23 cellular contexts compared by ENCODE assay signal in genomic region chr1:46807046-46807972, GRCh38. TPM values are rescaled to one million over a fixed set of nuclear protein-coding genes. Genes with fewer than 3 reads are reported as not detected.
A peak's percentile ranks its signal among the peaks of the same experiment; 100 is the strongest.
DNase-seq lines count a peak whose midpoint lies in the region; ATAC-seq and TF ChIP-seq lines count a peak whose summit lies in the region.
"Had no signal": no experiment of that assay in that cellular context is flagged by ENCODE, and none has a peak within 500 bp of the region (broad histone marks: within the 10 kb centered on the region; RNA-seq: fewer than 3 reads in every experiment).

No MANE protein-coding gene starts in this region.

- H3K18ac ChIP-seq in H9 (ENCODE audit: insufficient read length, low read depth, low read length) = no peak overlapping the region

- H3K4me3 Mint-ChIP-seq in H9 (no peak overlapping the region), T-cell (no peak overlapping the region)
- H3K4me3 Mint-ChIP-seq: activated CD4-positive, alpha-beta T cell treated with anti-CD3 and anti-CD28 coated beads, Interleukin-2, amount 10 ng/mL, durations not matched to agents 24 days and 14 days; IgD-negative memory B cell; stimulated activated effector memory CD8-positive, alpha-beta T cell treated with anti-CD3 and anti-CD28 coated beads, Interleukin-12 subunit alpha, Interleukin-12 subunit beta, amount 100 ng/mL, for 72 hours had no signal

- POLR2A ChIA-PET in T-cell (lab: Charles Lee) = no interaction called here

- no peak overlapping the region for H2BK20ac ChIP-seq in H9 (ENCODE audit: low read depth, low read length, poor library complexity, severe bottlenecking)

- no peaks in the 10 kb centered on the region for H3K27me3 ChIP-seq in H9 (ENCODE audit: insufficient read depth, low read length)
- H3K27me3 ChIP-seq in subcutaneous abdominal adipose tissue (ENCODE audit: control insufficient read depth in 5 of 5, insufficient read depth in 4 of 5, low read length in 5 of 5) = no peaks in the 10 kb centered on the region

- H3K9me3 ChIP-seq in H9 (ENCODE audit: control insufficient read depth, low read depth, low read length) = no peaks in the 10 kb centered on the region
- H3K9me3 ChIP-seq in subcutaneous abdominal adipose tissue (ENCODE audit: control insufficient read depth in 5 of 5, low read length in 5 of 5) = no peaks in the 10 kb centered on the region

- H2BK12ac ChIP-seq in H9 (ENCODE audit: insufficient read length, low read depth, low read length) = no peak overlapping the region

- H3K4me1 Mint-ChIP-seq in H9 (peaks cover 6 to 12% of the 10 kb centered on the region in 2 experiments), T-cell (no peaks in the 10 kb centered on the region)
- H3K4me1 Mint-ChIP-seq: activated CD4-positive, alpha-beta T cell treated with anti-CD3 and anti-CD28 coated beads, Interleukin-2, amount 10 ng/mL, durations not matched to agents 24 days and 14 days; IgD-negative memory B cell; stimulated activated effector memory CD8-positive, alpha-beta T cell treated with anti-CD3 and anti-CD28 coated beads, Interleukin-12 subunit alpha, Interleukin-12 subunit beta, amount 100 ng/mL, for 72 hours had no signal

- H3K23me2 ChIP-seq in H9 (ENCODE audit: insufficient read length, low read depth, low read length, poor library complexity, severe bottlenecking) = no peaks in the 10 kb centered on the region

- no peak overlapping the region; the same call in 1 of the 2 replicates for H3K14ac ChIP-seq in H9 (ENCODE audit: insufficient read depth, low read length)

- H3K27me3 Mint-ChIP-seq in H9 (ENCODE audit: low read depth) (peaks cover 13% of the 10 kb centered on the region), T-cell (peaks cover 7 to 13% of the 10 kb centered on the region in 2 donors)

- H2AFZ ChIP-seq in H9 (ENCODE audit: low read length) = no peak overlapping the region

- TF ChIP-seq CTCF in H9 (conservative IDR thresholded peaks at IDR 0.05) = 0 out of 3 replicates have a peak, but pooled peaks have one; percentile 14

- no peak overlapping the region for H2AK5ac ChIP-seq in H9 (ENCODE audit: insufficient read length, low read length)

- H3K27ac Mint-ChIP-seq in H9 (no peak overlapping the region), T-cell (no peak overlapping the region)
- H3K27ac Mint-ChIP-seq: activated CD4-positive, alpha-beta T cell treated with anti-CD3 and anti-CD28 coated beads, Interleukin-2, amount 10 ng/mL, durations not matched to agents 24 days and 14 days; IgD-negative memory B cell; stimulated activated effector memory CD8-positive, alpha-beta T cell treated with anti-CD3 and anti-CD28 coated beads, Interleukin-12 subunit alpha, Interleukin-12 subunit beta, amount 100 ng/mL, for 72 hours had no signal

- peak overlapping the region in 3 of 5 donors; percentile 14 to 27 (median 19) for H3K4me3 ChIP-seq in subcutaneous abdominal adipose tissue (ENCODE audit: low read depth in 1 of 5, low read length in 5 of 5)

- 0 out of 7 replicates have a peak, but pooled peaks cover 0 to 3% (median 0%) of the 10 kb centered on the region in 3 experiments for H3K36me3 Mint-ChIP-seq in H9 (ENCODE audit: insufficient read depth in 1 of 3, low read depth in 3 of 3)
- H3K36me3 Mint-ChIP-seq in T-cell = no peaks in the 10 kb centered on the region
- H3K36me3 Mint-ChIP-seq: IgD-negative memory B cell; stimulated activated effector memory CD8-positive, alpha-beta T cell treated with anti-CD3 and anti-CD28 coated beads, Interleukin-12 subunit alpha, Interleukin-12 subunit beta, amount 100 ng/mL, for 72 hours had no signal

- H3K4ac ChIP-seq in H9 (ENCODE audit: low read depth, low read length) = no peak overlapping the region

- no peak overlapping the region for H3T11ph ChIP-seq in H9 (ENCODE audit: low read length)

- H2BK120ac ChIP-seq in H9 (ENCODE audit: low read depth, low read length, poor library complexity, severe bottlenecking) = no peak overlapping the region

- H4K5ac ChIP-seq in H9 (ENCODE audit: insufficient read length, low read depth, low read length) = no peak overlapping the region

- no peak overlapping the region for H4K8ac ChIP-seq in H9 (replicated peaks; ENCODE audit: insufficient read length, low read depth, low read length)

- H4K91ac ChIP-seq in H9 (ENCODE audit: insufficient read length, low read depth, low read length) = no peak overlapping the region

- H3K36me3 ChIP-seq in subcutaneous abdominal adipose tissue (ENCODE audit: control insufficient read depth in 5 of 5, insufficient read depth in 5 of 5, low read length in 5 of 5) = peaks cover 0 to 10% (median under 1%) of the 10 kb centered on the region in 5 donors

- no peaks in the 10 kb centered on the region for H3K79me1 ChIP-seq in H9 (ENCODE audit: insufficient read depth, low read depth, low read length, poor library complexity, severe bottlenecking)

- H2BK15ac ChIP-seq in H9 (ENCODE audit: low read depth, low read length) = no peak overlapping the region

- no peaks in the 10 kb centered on the region for H3K4me1 ChIP-seq in H9 (ENCODE audit: insufficient read depth, low read length)
- peaks cover 39 to 80% (median 71%) of the 10 kb centered on the region in 5 donors for H3K4me1 ChIP-seq in subcutaneous abdominal adipose tissue (ENCODE audit: control insufficient read depth in 5 of 5, insufficient read depth in 5 of 5, low read length in 5 of 5)

- WGBS in H9 (ENCODE audit: extremely low coverage, insufficient read length, low lambda C conversion rate) = no CpG with 5 or more reads among the region's 7 CpGs

- H3K27ac ChIP-seq in H9 (ENCODE audit: insufficient read length, low read depth, low read length) (no peak overlapping the region), caudate nucleus (ENCODE audit: low read depth, low read length) (peak overlapping the region; percentile 71), subcutaneous abdominal adipose tissue (ENCODE audit: low read depth, low read length) (peak overlapping the region; percentile 91)
- H3K27ac ChIP-seq: HL-60 had no signal

- no peak for DNase-seq in H9
- DNase-seq in caudate nucleus (lab: John Stamatoyannopoulos, UW) = no peak
- DNase-seq in islet precursor cell = peak; percentile 19
- DNase-seq in activated effector memory CD4-positive, alpha-beta T cell treated with anti-CD3 and anti-CD28 coated beads, Interleukin-2, amount 50 U/mL, for 16 hours = no peak
- DNase-seq in T-cell = no peak
- DNase-seq: activated CD4-positive, alpha-beta T cell treated with anti-CD3 and anti-CD28 coated beads, Interleukin-2, amount 10 ng/mL, durations not matched to agents 24 days and 14 days; activated CD8-positive, alpha-beta memory T cell treated with anti-CD3 and anti-CD28 coated beads, Interleukin-2, amount 50 U/mL, for 4 hours; activated naive CD4-positive, alpha-beta T cell; cortex of kidney; DND-41; HCEC 1CT; NCI-H187; NCI-H524 treated with DMSO at 0.1 percent for 48 hours had no signal

- no peak overlapping the region for H3K23ac ChIP-seq in H9 (ENCODE audit: insufficient read length, low read depth, low read length)

- H2BK5ac ChIP-seq in H9 (ENCODE audit: insufficient read length, low read length) = no peak overlapping the region

- H3K9ac ChIP-seq in H9 (ENCODE audit: extremely low read depth, insufficient read length, low read length) (no peak overlapping the region), subcutaneous abdominal adipose tissue (ENCODE audit: low read length in 5 of 5) (peak overlapping the region in 3 of 5 donors; percentile 16 to 31 (median 28))

- ATAC-seq in T-cell (replicated peaks in 1 of 4) = no peak
- ATAC-seq in HG02642 (IDR thresholded peaks at IDR 0.05; ENCODE audit: poor library complexity, unreplicated experiment) = no peak
- no peak for ATAC-seq in GM19455 (IDR thresholded peaks at IDR 0.05; ENCODE audit: unreplicated experiment)
- ATAC-seq: stimulated activated effector memory CD8-positive, alpha-beta T cell treated with anti-CD3 and anti-CD28 coated beads, Interleukin-12 subunit alpha, Interleukin-12 subunit beta, amount 100 ng/mL, for 72 hours had no signal

- CTCF ChIA-PET in T-cell (lab: Charles Lee) = no interaction called here

- no peaks in the 10 kb centered on the region for H4K20me1 ChIP-seq in H9 (ENCODE audit: control insufficient read depth, insufficient read depth, insufficient read length)

- H3K4me2 ChIP-seq in H9 (ENCODE audit: insufficient read depth, insufficient read length, low read length) = no peak overlapping the region

- peaks cover 2 to 4% of the 10 kb centered on the region in 2 experiments; a peak in 3 of 5 replicates for H3K9me3 Mint-ChIP-seq in H9
- H3K9me3 Mint-ChIP-seq in T-cell = no peaks in the 10 kb centered on the region
- H3K9me3 Mint-ChIP-seq: activated CD4-positive, alpha-beta T cell treated with anti-CD3 and anti-CD28 coated beads, Interleukin-2, amount 10 ng/mL, durations not matched to agents 24 days and 14 days; stimulated activated effector memory CD8-positive, alpha-beta T cell treated with anti-CD3 and anti-CD28 coated beads, Interleukin-12 subunit alpha, Interleukin-12 subunit beta, amount 100 ng/mL, for 72 hours had no signal

- H3K79me2 ChIP-seq in H9 (ENCODE audit: insufficient read depth, low read length) = no peaks in the 10 kb centered on the region

- H3K56ac ChIP-seq in H9 (ENCODE audit: insufficient read length, low read depth, low read length) = no peak overlapping the region

RNA-seq across cellular contexts. Expression of gene CYP4B1, which starts 8.5 kb away (rescaled TPM):
- total RNA-seq in H9 (2021) (not detected in 2 replicates), T-cell (1 to 10 TPM in 1 of 5 donors, under 1 TPM in 4; 0.20 to 1.7 (median 0.55) TPM)
- total RNA-seq: activated CD4-positive, alpha-beta T cell treated with anti-CD3 and anti-CD28 coated beads, Interleukin-2, amount 10 ng/mL, durations not matched to agents 24 days and 14 days; epithelial cell of proximal tubule; glomerular endothelial cell; lung microvascular endothelial cell; pulmonary artery endothelial cell had no signal
